2 cellular contexts compared by ENCODE assay signal in genomic region chr12:130263025-130263424, GRCh38.
TF ChIP-seq lines count a peak whose summit lies in the region.

No MANE protein-coding gene starts in this region.

TF ChIP-seq in HepG2, 621 proteins besides CTCF, POLR2A, EP300 and RAD21 (continued from another document):
- TF ChIP-seq ZNF180 (CRISPR knock-in tag; IDR thresholded peaks at IDR 0.05; ENCODE audit: borderline replicate concordance, low read depth) (no peak), MAFK (conservative IDR thresholded peaks at IDR 0.05 in 1 of 2, IDR thresholded peaks at IDR 0.05 in 1 of 2; ENCODE audit: low read length in 2 of 2) (peak; percentile 35 to 77; a peak in 3 of 4 replicates), NBN (conservative IDR thresholded peaks at IDR 0.05) (no peak), MAFF (IDR thresholded peaks at IDR 0.05; ENCODE audit: low read depth, low read length) (peak; percentile 66)
- TF ChIP-seq, protein P1, sequence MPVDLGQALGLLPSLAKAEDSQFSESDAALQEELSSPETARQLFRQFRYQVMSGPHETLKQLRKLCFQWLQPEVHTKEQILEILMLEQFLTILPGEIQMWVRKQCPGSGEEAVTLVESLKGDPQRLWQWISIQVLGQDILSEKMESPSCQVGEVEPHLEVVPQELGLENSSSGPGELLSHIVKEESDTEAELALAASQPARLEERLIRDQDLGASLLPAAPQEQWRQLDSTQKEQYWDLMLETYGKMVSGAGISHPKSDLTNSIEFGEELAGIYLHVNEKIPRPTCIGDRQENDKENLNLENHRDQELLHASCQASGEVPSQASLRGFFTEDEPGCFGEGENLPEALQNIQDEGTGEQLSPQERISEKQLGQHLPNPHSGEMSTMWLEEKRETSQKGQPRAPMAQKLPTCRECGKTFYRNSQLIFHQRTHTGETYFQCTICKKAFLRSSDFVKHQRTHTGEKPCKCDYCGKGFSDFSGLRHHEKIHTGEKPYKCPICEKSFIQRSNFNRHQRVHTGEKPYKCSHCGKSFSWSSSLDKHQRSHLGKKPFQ (CRISPR knock-in tag; IDR thresholded peaks at IDR 0.05; ENCODE audit: insufficient replicate concordance) = no peak

TF ChIP-seq in K562, 482 proteins besides CTCF, POLR2A, EP300 and RAD21:
- TF ChIP-seq ZMIZ1 (IDR thresholded peaks at IDR 0.05; ENCODE audit: low read depth in 2 of 2, low read length in 2 of 2) (no peak), RNF219 (CRISPR knock-in tag; IDR thresholded peaks at IDR 0.05) (no peak), C11orf30 (IDR thresholded peaks at IDR 0.05; ENCODE audit: low read depth) (peak; percentile 77), MAFF (IDR thresholded peaks at IDR 0.05; ENCODE audit: low read length) (peak; percentile 44; the same call in 1 of the 2 replicates), NR2C1 (IDR thresholded peaks at IDR 0.05) (no peak), NR2C1 (tag; IDR thresholded peaks at IDR 0.05) (no peak), MAFG (tag; conservative IDR thresholded peaks at IDR 0.05) (peak; percentile 79), ZNF316 (IDR thresholded peaks at IDR 0.05) (peak; percentile 84), MED1 (CRISPR knock-in tag; IDR thresholded peaks at IDR 0.05; ENCODE audit: borderline replicate concordance) (no peak), SRF (CRISPR knock-in tag; IDR thresholded peaks at IDR 0.05) (no peak), MAFK (IDR thresholded peaks at IDR 0.05; ENCODE audit: low read length) (0 out of 2 replicates have a peak, but pooled peaks have one; percentile 25)
